ENCODE assay signal across 9 cellular contexts in the genomic region with DNA sequence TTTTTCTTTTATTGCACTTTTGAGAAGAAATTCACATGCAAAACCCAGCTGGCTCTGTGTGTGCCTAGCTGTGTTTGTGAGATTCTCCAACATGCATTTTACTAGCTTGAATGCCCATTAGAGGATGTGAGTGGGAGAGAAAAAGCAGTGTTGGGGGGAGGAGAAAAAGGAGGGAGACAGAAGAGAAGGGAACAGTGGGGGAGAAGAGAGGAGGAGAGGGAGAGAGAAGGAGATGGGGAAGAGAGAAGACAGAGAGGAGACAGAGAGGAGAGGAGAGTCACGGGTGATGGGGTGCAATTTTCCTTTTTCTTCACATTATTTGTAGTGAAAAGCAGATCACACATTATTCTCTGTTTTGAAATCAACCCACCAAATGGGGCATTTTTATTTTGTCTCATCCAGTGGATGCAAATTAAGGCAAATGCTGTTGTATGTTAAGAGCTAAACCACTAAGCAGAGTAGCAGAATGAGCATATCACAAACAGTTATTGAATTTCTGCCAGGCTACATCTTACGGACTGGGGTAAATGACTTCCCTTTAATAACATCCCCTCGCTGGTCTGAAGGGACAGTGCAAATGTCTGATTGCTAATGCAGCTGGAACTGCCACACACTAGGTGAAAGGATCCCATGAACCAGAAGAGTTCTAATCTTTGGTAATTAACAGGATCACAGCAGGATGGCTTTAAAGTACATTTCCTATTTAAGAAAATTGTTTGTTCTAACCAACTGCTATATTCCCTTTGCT. TPM values are rescaled to one million over a fixed set of nuclear protein-coding genes. Genes with fewer than 3 reads are reported as not detected.
DNase-seq lines count a peak whose midpoint lies in the region; ATAC-seq and TF ChIP-seq lines count a peak whose summit lies in the region.
"Had no signal": no experiment of that assay in that cellular context is flagged by ENCODE, and none has a peak within 500 bp of the region (broad histone marks: within the 10 kb centered on the region; RNA-seq: fewer than 3 reads in every experiment).

No MANE protein-coding gene starts in this region.

- intact Hi-C loops in OCI-LY7 (cut with micrococcal nuclease; ENCODE audit: unreplicated experiment), result loop anchor here (2.0 to 5.0 kb wide), 2 partner anchors 471 to 643 kb away; a partner anchor contains a TSS

- TF ChIP-seq CTCF in OCI-LY7 (conservative IDR thresholded peaks at IDR 0.05; ENCODE audit: low read length), result no peak
- no peak for TF ChIP-seq CTCF in fibroblast of the aortic adventitia (IDR thresholded peaks at IDR 0.05; ENCODE audit: insufficient read depth, low read length)

- H3K4me3 ChIP-seq in OCI-LY7 (ENCODE audit: low read depth, low read length, poor library complexity, severe bottlenecking) (no peak overlapping the region), fibroblast of the aortic adventitia (ENCODE audit: low read depth, low read length) (peak overlapping the region; percentile 13), stomach smooth muscle (ENCODE audit: low read length in 2 of 2) (peak overlapping the region; percentile 67 to 76)
- H3K4me3 ChIP-seq: A549 had no signal

- no peaks in the 10 kb centered on the region for H3K36me3 ChIP-seq in OCI-LY7 (ENCODE audit: insufficient read depth, low read length)
- H3K36me3 ChIP-seq in stomach smooth muscle (ENCODE audit: control insufficient read depth in 2 of 2, insufficient read depth in 2 of 2, low read length in 2 of 2), result no peaks in the 10 kb centered on the region

- H3K9me3 ChIP-seq in OCI-LY7 (ENCODE audit: low read length) (no peaks in the 10 kb centered on the region), stomach smooth muscle (ENCODE audit: control insufficient read depth in 2 of 2, low read length in 2 of 2) (no peaks in the 10 kb centered on the region)
- H3K9me3 ChIP-seq: A549 had no signal

- BruUV-seq in OCI-LY7 (replicated peaks; lab: Mats Ljungman, UMichigan), result no TSS peak

- H4K20me1 ChIP-seq in OCI-LY7 (ENCODE audit: insufficient read depth, low read length), result no peaks in the 10 kb centered on the region

- peak overlapping the region; percentile 34; the same call in 1 of the 2 replicates for H3K4me2 ChIP-seq in OCI-LY7 (ENCODE audit: low read length)
- H3K4me2 ChIP-seq: A549 had no signal

- no peak overlapping the region for H2AFZ ChIP-seq in OCI-LY7 (ENCODE audit: low read length)

- POLR2A ChIA-PET in OCI-LY7 (lab: Charles Lee), result no interaction called here

- CTCF ChIA-PET in OCI-LY7 (lab: Charles Lee; ENCODE audit: unreplicated experiment), result no interaction called here

- no peaks in the 10 kb centered on the region for H3K27me3 ChIP-seq in stomach smooth muscle (ENCODE audit: control insufficient read depth in 1 of 2, insufficient read depth in 2 of 2, low read length in 2 of 2)

- DNase-seq in NCI-H2107 treated with DMSO at 0.1 percent for 48 hours (lab: John Stamatoyannopoulos, UW; ENCODE audit: unreplicated experiment) (peak; percentile 51), NCI-H2107 (lab: John Stamatoyannopoulos, UW) (no peak), OCI-LY7 (ENCODE audit: low spot score) (no peak), fibroblast of the aortic adventitia (ENCODE audit: low read depth) (no peak), SKM-1 (lab: John Stamatoyannopoulos, UW; ENCODE audit: unreplicated experiment) (no peak)

- no peaks in the 10 kb centered on the region for H3K9me2 ChIP-seq in OCI-LY7 (ENCODE audit: insufficient read depth, low read length)

- H3K4me1 ChIP-seq in OCI-LY7 (ENCODE audit: insufficient read depth, low read length, poor library complexity, severe bottlenecking) (no peaks in the 10 kb centered on the region), stomach smooth muscle (ENCODE audit: control insufficient read depth, insufficient read depth, low read length) (no peaks in the 10 kb centered on the region)

- H3K9ac ChIP-seq in stomach smooth muscle (ENCODE audit: low read length in 2 of 2), result no peak overlapping the region

- H3K79me2 ChIP-seq in OCI-LY7 (ENCODE audit: insufficient read depth, low read depth, low read length), result no peaks in the 10 kb centered on the region

- no peak for ATAC-seq in GM21360 (IDR thresholded peaks at IDR 0.05; ENCODE audit: unreplicated experiment)
- no peak for ATAC-seq in HG02798 (IDR thresholded peaks at IDR 0.05; ENCODE audit: poor library complexity, unreplicated experiment)

- H3K27ac ChIP-seq in OCI-LY7 (ENCODE audit: low read depth, low read length, poor library complexity, severe bottlenecking) (no peak overlapping the region), stomach smooth muscle (ENCODE audit: low read length) (no peak overlapping the region)

RNA-seq across cellular contexts. Expression of a gene that starts 0.9 kb away (rescaled TPM):
- total RNA-seq in OCI-LY7 (2014; rRNA removed; shearing (Covaris generic)), result not detected in 2 replicates
- total RNA-seq in OCI-LY7 (2022) (not detected in 2 replicates), fibroblast of the aortic adventitia (ENCODE audit: low replicate concordance) (2.7 and 5.0 TPM in 2 replicates)
